Comparison of ENCODE assay signal across 16 cellular contexts in the genomic region with DNA sequence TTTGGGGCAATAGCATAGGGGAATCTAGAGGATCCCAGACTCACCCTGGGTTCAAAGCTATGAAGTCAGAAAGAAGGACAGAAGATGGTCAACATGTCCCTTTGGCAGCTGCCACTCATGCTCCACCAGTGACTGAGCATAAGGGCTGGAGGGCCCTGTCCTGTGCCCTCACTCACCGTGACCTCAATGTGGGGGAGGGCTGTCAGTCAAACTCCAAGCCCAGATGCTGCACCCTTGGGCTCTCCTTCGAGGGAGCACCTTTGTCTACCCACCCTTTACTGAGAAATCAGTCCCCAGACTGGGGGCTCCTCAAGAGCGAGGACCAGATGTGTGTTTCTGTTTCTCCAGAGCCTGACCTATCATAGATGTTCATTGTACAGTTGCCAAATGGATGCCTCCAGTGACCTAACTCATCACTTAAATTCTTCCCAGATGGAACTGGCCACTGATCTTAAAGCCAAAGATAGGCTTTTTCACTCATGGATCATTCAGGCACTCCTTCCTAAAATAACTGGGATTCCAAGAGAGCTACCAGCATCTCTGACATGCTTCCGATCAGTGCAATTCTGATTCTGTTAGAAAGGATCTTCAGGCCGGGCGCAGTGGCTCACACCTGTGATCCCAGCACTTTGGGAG. TPM values are rescaled to one million over a fixed set of nuclear protein-coding genes. Genes with fewer than 3 reads are reported as not detected.
DNase-seq lines count a peak whose midpoint lies in the region; ATAC-seq and TF ChIP-seq lines count a peak whose summit lies in the region.
"Had no signal": no experiment of that assay in that cellular context is flagged by ENCODE, and none has a peak within 500 bp of the region (broad histone marks: within the 10 kb centered on the region; RNA-seq: fewer than 3 reads in every experiment).

No MANE protein-coding gene starts in this region.

- DNase-seq in EH (ENCODE audit: low read depth) (peak; percentile 13), SJCRH30 (no peak), islet precursor cell (peak; percentile 37), upper lobe of right lung (no peak)
- DNase-seq in activated CD4-positive, alpha-beta T cell treated with anti-CD3 and anti-CD28 coated beads, Interleukin-2, amount 50 U/mL, for 48 hours, result no peak
- DNase-seq in activated T-cell treated with anti-CD3 and anti-CD28 coated beads, Interleukin-2, amount 50 U/mL, for 48 hours, result no peak
- DNase-seq: CD4-positive, CD25-positive, alpha-beta regulatory T cell; DMS 273 treated with DMSO at 0.1 percent for 48 hours; GOT3; H9 had no signal

- H3K36me3 ChIP-seq in SJCRH30 (no peaks in the 10 kb centered on the region), upper lobe of right lung (no peaks in the 10 kb centered on the region)
- H3K36me3 ChIP-seq: BLaER1 treated with 17β-estradiol and CSF1 and Interleukin-3, amounts not matched to agents 10 nM and 100 nM had no signal

- ATAC-seq in upper lobe of right lung, result peak; percentile 27
- no peak for ATAC-seq in HG03196 (IDR thresholded peaks at IDR 0.05; ENCODE audit: unreplicated experiment)
- ATAC-seq: HepG2 had no signal

- no peak overlapping the region for H3K4me3 ChIP-seq in SJCRH30
- no peak overlapping the region for H3K4me3 ChIP-seq in upper lobe of right lung
- H3K4me3 ChIP-seq: BLaER1 treated with 17β-estradiol and CSF1 and Interleukin-3, amounts not matched to agents 10 nM and 100 nM had no signal

- peak overlapping the region; percentile 42; the same call in 1 of the 2 replicates for H3K27ac ChIP-seq in SJCRH30
- H3K27ac ChIP-seq in upper lobe of right lung, result no peak overlapping the region
- H3K27ac ChIP-seq: BLaER1 treated with 17β-estradiol and CSF1 and Interleukin-3, amounts not matched to agents 10 nM and 100 nM had no signal

- H3K27me3 ChIP-seq in SJCRH30 (no peaks in the 10 kb centered on the region), upper lobe of right lung (peaks cover 8% of the 10 kb centered on the region)
- H3K27me3 ChIP-seq: BLaER1 treated with 17β-estradiol and CSF1 and Interleukin-3, amounts not matched to agents 10 nM and 100 nM had no signal

- intact Hi-C loops in upper lobe of right lung (cut with DNase I), result no loop called here

- H3K4me1 ChIP-seq in SJCRH30 (peaks cover 18% of the 10 kb centered on the region), upper lobe of right lung (no peaks in the 10 kb centered on the region)
- H3K4me1 ChIP-seq: BLaER1 treated with 17β-estradiol and CSF1 and Interleukin-3, amounts not matched to agents 10 nM and 100 nM had no signal

- H3K9me3 ChIP-seq in SJCRH30 (replicated peaks) (no peaks in the 10 kb centered on the region), upper lobe of right lung (no peaks in the 10 kb centered on the region)
- H3K9me3 ChIP-seq: BLaER1 treated with 17β-estradiol and CSF1 and Interleukin-3, amounts not matched to agents 10 nM and 100 nM had no signal

- TF ChIP-seq CTCF in upper lobe of right lung (IDR thresholded peaks at IDR 0.05), result no peak

RNA-seq across cellular contexts. Expression of gene VSX2, which starts 27.2 kb away (rescaled TPM):
- 0.02 and 0.03 TPM in 2 replicates for total RNA-seq in SJCRH30 (2014; rRNA removed; shearing (Covaris generic))
- not detected for total RNA-seq in upper lobe of right lung
- total RNA-seq: CD4-positive, CD25-positive, alpha-beta regulatory T cell; Daoy; G401; H9; HepG2; HT1080 had no signal

Comparison
In these comparisons a context has a peak if more than half of its experiments do, and no peak if none do; other contexts are left out.
1. DNase-seq: peak in EH (single experiment) and islet precursor cell (single experiment); none in SJCRH30 (0 of 2), upper lobe of right lung (single experiment), activated CD4-positive, alpha-beta T cell treated with anti-CD3 and anti-CD28 coated beads, Interleukin-2, amount 50 U/mL, for 48 hours (0 of 2) and activated T-cell treated with anti-CD3 and anti-CD28 coated beads, Interleukin-2, amount 50 U/mL, for 48 hours (0 of 2).